In the genomic region with DNA sequence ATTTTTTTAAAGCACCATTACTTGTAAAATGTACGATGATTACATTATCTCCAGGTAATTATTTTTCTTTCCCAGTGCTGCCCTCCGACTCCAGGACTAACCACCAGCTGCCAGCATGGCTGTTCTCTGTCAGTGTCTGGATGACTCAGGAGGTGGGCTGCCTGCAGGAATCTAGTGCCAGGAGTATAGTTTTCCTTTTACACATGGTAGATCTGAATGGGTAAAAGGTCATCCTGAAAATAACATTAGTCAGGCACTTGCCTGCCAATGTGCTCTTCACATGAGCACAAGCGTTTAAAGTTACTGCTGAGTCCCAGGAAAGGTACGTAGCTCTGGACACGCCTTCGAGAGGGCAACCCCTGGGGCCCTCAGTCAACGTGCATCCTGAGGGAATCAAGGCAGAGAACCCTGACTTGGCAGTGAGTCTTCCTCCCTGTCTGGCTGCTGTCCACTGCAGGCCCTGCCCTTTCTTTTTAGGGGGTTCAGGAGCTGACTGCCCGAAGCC, we compare ENCODE assay signal across 8 cellular contexts. TPM values are rescaled to one million over a fixed set of nuclear protein-coding genes. Genes with fewer than 3 reads are reported as not detected.
DNase-seq lines count a peak whose midpoint lies in the region; ATAC-seq, FAIRE-seq and TF ChIP-seq lines count a peak whose summit lies in the region.

No MANE protein-coding gene starts in this region.

- no TSS peak for BruUV-seq in GM12878 (replicated peaks; lab: Mats Ljungman, UMichigan)

- H3K9me3 Mint-ChIP-seq in activated naive CD4-positive, alpha-beta T cell treated with anti-CD3 and anti-CD28 coated beads, Interleukin-2, amount 50 U/mL, for 24 hours: no peaks in the 10 kb centered on the region

- ATAC-seq in GM12878: no peak

- H3K27me3 ChIP-seq in GM12878 (replicated peaks in 1 of 2; ENCODE audit: control insufficient read depth in 2 of 2, insufficient read depth in 2 of 2, low read length in 1 of 2): no peaks in the 10 kb centered on the region

- no peak overlapping the region for H2AFZ ChIP-seq in GM12878 (ENCODE audit: control insufficient read depth, low read depth, low read length)

- H4K20me1 ChIP-seq in GM12878 (ENCODE audit: control insufficient read depth, insufficient read depth): no peaks in the 10 kb centered on the region

- 0 out of 4 replicates have a peak, but pooled peaks cover 0 to 3% of the 10 kb centered on the region in 2 experiments for H3K36me3 ChIP-seq in GM12878 (ENCODE audit: control insufficient read depth in 2 of 2, insufficient read depth in 2 of 2, low read length in 1 of 2)

- 95% methylated on average over 8 of the region's 8 CpGs for WGBS in GM12878 (ENCODE audit: insufficient coverage, insufficient replicate concordance, low lambda C conversion rate, missing lambda C conversion rate)

- SMC1A ChIA-PET in GM12878 (lab: Charles Lee; ENCODE audit: uncharacterized antibody, unreplicated experiment): interaction anchor here (1.3 kb wide), 1 partner anchor 11 kb away, joined by 7 read pairs; no protein-coding TSS in a partner anchor

- no peak overlapping the region for H3K9ac ChIP-seq in GM12878 (ENCODE audit: control insufficient read depth, insufficient read depth, low read length)

- H3K4me1 Mint-ChIP-seq in activated naive CD4-positive, alpha-beta T cell treated with anti-CD3 and anti-CD28 coated beads, Interleukin-2, amount 50 U/mL, for 24 hours: peaks cover 72% of the 10 kb centered on the region

- intact Hi-C loops in GM12878 (cut with micrococcal nuclease; ENCODE audit: unreplicated experiment): loop anchor here (5.0 kb wide), 1 partner anchor 165 kb away; no protein-coding TSS in a partner anchor

- no peaks in the 10 kb centered on the region for H3K27me3 Mint-ChIP-seq in activated naive CD4-positive, alpha-beta T cell treated with anti-CD3 and anti-CD28 coated beads, Interleukin-2, amount 50 U/mL, for 24 hours

- CTCF ChIA-PET in GM12878 (lab: Yijun Ruan, JAX): interaction anchor here (0.9 to 2.0 kb wide), 2 partner anchors 18 to 59 kb away, joined by 3 to 6 read pairs; no protein-coding TSS in a partner anchor

- H3K27ac Mint-ChIP-seq in activated naive CD4-positive, alpha-beta T cell treated with anti-CD3 and anti-CD28 coated beads, Interleukin-2, amount 50 U/mL, for 24 hours: peak overlapping the region; percentile 62

- 0 out of 2 replicates have a peak, but pooled peaks have one; percentile 18 for TF ChIP-seq POLR2A in GM12878 (IDR thresholded peaks at IDR 0.05; ENCODE audit: low read depth, low read length)

- H3K4me3 ChIP-seq in GM12878: 0 out of 2 replicates have a peak overlapping the region, but pooled peaks have one; percentile 81

- no peak for DNase-seq in activated naive CD4-positive, alpha-beta T cell treated with anti-CD3 and anti-CD28 coated beads, Interleukin-2, amount 50 U/mL, for 16 hours
- no peak for DNase-seq in GM12878 (ENCODE audit: low read depth, low spot score)
- DNase-seq in left kidney (ENCODE audit: low read depth, low spot score): peak; percentile 45
- DNase-seq in ureter (ENCODE audit: low spot score): peak; percentile 39
- no peak for DNase-seq in anterior cingulate cortex (lab: John Stamatoyannopoulos, UW)
- DNase-seq in OCI-M2 (lab: John Stamatoyannopoulos, UW; ENCODE audit: unreplicated experiment): no peak
- DNase-seq in UCSD-AML1 (lab: John Stamatoyannopoulos, UW; ENCODE audit: unreplicated experiment): no peak

- 0 out of 2 replicates have a peak overlapping the region, but pooled peaks have one; percentile 17 for H3K4me2 ChIP-seq in GM12878 (ENCODE audit: control insufficient read depth, insufficient read depth)

- no peak overlapping the region for H3K27ac ChIP-seq in GM12878 (ENCODE audit: control insufficient read depth, insufficient read depth)

- H3K79me2 ChIP-seq in GM12878 (ENCODE audit: control insufficient read depth, insufficient read depth, low read length): peaks cover 33% of the 10 kb centered on the region

- in situ Hi-C loops in GM12878 (cut with MboI): no loop called here

- no peak for TF ChIP-seq EP300 in GM12878 (IDR thresholded peaks at IDR 0.05; ENCODE audit: borderline replicate concordance in 1 of 2, control insufficient read depth in 1 of 2, low read depth in 2 of 2, low read length in 2 of 2)

- H3K4me1 ChIP-seq in GM12878 (ENCODE audit: control insufficient read depth, insufficient read depth, low read length): peaks cover 11% of the 10 kb centered on the region

- FAIRE-seq in GM12878 (lab: Jason Lieb, UNC): no peak

- no peaks in the 10 kb centered on the region for H3K9me3 ChIP-seq in GM12878 (replicated peaks; ENCODE audit: control insufficient read depth, insufficient read depth, low read length)

- H3K36me3 Mint-ChIP-seq in activated naive CD4-positive, alpha-beta T cell treated with anti-CD3 and anti-CD28 coated beads, Interleukin-2, amount 50 U/mL, for 24 hours: peaks cover 11% of the 10 kb centered on the region

- RAD21 ChIA-PET in GM12878 (lab: Charles Lee; ENCODE audit: unreplicated experiment): interaction anchor here (0.5 kb wide), 1 partner anchor 371 kb away, joined by 3 read pairs; no protein-coding TSS in a partner anchor

- POLR2A ChIA-PET in GM12878 (lab: Charles Lee): interaction anchor here (0.5 kb wide), 1 partner anchor 396 kb away, joined by 4 read pairs; no protein-coding TSS in a partner anchor

- TF ChIP-seq RAD21 in GM12878 (IDR thresholded peaks at IDR 0.05; ENCODE audit: insufficient read depth, low read depth, low read length): no peak

- H3K4me3 Mint-ChIP-seq in activated naive CD4-positive, alpha-beta T cell treated with anti-CD3 and anti-CD28 coated beads, Interleukin-2, amount 50 U/mL, for 24 hours: peak overlapping the region; percentile 99

- no peak for TF ChIP-seq CTCF in GM12878 (IDR thresholded peaks at IDR 0.05 in 2 of 3, conservative IDR thresholded peaks at IDR 0.05 in 1 of 3; ENCODE audit: control insufficient read depth in 2 of 3, extremely low read depth in 1 of 3, insufficient read depth in 1 of 3, low read depth in 3 of 3, low read length in 3 of 3)

TF ChIP-seq in GM12878, 131 proteins besides CTCF, POLR2A, EP300 and RAD21 (continues in another document):
- TF ChIP-seq SP1 (IDR thresholded peaks at IDR 0.05; ENCODE audit: low read depth, low read length): no peak
- TF ChIP-seq CHD1 (IDR thresholded peaks at IDR 0.05; ENCODE audit: low read depth, low read length): no peak
- TF ChIP-seq RBBP5 (conservative IDR thresholded peaks at IDR 0.05): no peak
- TF ChIP-seq KLF5 (IDR thresholded peaks at IDR 0.05; ENCODE audit: partially characterized antibody): no peak
- no peak for TF ChIP-seq MEF2A (IDR thresholded peaks at IDR 0.05; ENCODE audit: insufficient read depth, low read depth, low read length)
- no peak for TF ChIP-seq HDAC2 (IDR thresholded peaks at IDR 0.05)
- TF ChIP-seq, protein P1, sequence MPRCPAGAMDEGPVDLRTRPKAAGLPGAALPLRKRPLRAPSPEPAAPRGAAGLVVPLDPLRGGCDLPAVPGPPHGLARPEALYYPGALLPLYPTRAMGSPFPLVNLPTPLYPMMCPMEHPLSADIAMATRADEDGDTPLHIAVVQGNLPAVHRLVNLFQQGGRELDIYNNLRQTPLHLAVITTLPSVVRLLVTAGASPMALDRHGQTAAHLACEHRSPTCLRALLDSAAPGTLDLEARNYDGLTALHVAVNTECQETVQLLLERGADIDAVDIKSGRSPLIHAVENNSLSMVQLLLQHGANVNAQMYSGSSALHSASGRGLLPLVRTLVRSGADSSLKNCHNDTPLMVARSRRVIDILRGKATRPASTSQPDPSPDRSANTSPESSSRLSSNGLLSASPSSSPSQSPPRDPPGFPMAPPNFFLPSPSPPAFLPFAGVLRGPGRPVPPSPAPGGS (IDR thresholded peaks at IDR 0.05; ENCODE audit: borderline replicate concordance, insufficient read depth, low read depth, low read length, poor library complexity, severe bottlenecking): no peak
- no peak for TF ChIP-seq ZNF207 (IDR thresholded peaks at IDR 0.05; ENCODE audit: borderline replicate concordance)
- no peak for TF ChIP-seq GABPA (IDR thresholded peaks at IDR 0.05; ENCODE audit: low read depth)

RNA-seq across cellular contexts. Expression of a gene that starts 2.4 kb away (rescaled TPM):
- total RNA-seq in GM12878 (2013; cell fraction: nucleolus; rRNA removed): 28.3 and 29.2 TPM in 2 replicates
- total RNA-seq in GM12878 (2014; rRNA removed) (35.9 and 41.5 TPM in 2 replicates), GM12878 (2014; rRNA removed; fragmentation: Illumina TruSeq; extraction: Trizol) (33.6 and 34.0 TPM in 2 replicates), GM12878 (2021) (49.1 and 51.3 TPM in 2 replicates), ureter (117 TPM)
- 84.8 TPM for polyA plus RNA-seq in GM12878 (2011; ENCODE audit: low read depth)
- polyA plus RNA-seq in GM12878 (2011; rRNA removed) (184 and 225 TPM in 2 replicates), GM12878 (2014; fragmentation: Illumina TruSeq; extraction: Trizol) (58.6 and 69.7 TPM in 2 replicates), GM12878 (2014; fragmentation: Nextera tagmentation; extraction: Ambion mirVana) (100 to 1,000 TPM; 246 to 298 TPM), GM12878 (2014; rRNA removed) (54.5 and 62.3 TPM in 2 replicates), GM12878 (2016; fragmentation: Nextera tagmentation; extraction: Ambion mirVana) (100 to 1,000 TPM; 116 to 119 TPM)
- 123 and 164 TPM in 2 replicates for polyA plus RNA-seq in GM12878 (2011; cell fraction: cytosol; rRNA removed)
- 71.6 and 105 TPM in 2 replicates for polyA plus RNA-seq in GM12878 (2011; cell fraction: nucleus; rRNA removed)
- polyA plus RNA-seq in GM12878 (2012): 43.5 and 55.4 TPM in 2 replicates
- 91.6 and 112 TPM in 2 replicates for polyA minus RNA-seq in GM12878 (2011; rRNA and poly(A)+ RNA removed)
- polyA minus RNA-seq in GM12878 (2011; cell fraction: cytosol; rRNA and poly(A)+ RNA removed): 18.4 and 19.9 TPM in 2 replicates
- polyA minus RNA-seq in GM12878 (2011; cell fraction: nucleus; rRNA and poly(A)+ RNA removed): 14.9 and 18.1 TPM in 2 replicates

RNA-seq across cellular contexts. Expression of a gene that starts 7.7 kb away (rescaled TPM):
- total RNA-seq in GM12878 (2013; cell fraction: nucleolus; rRNA removed): 30.4 and 37.7 TPM in 2 replicates
- total RNA-seq in GM12878 (2014; rRNA removed) (9.1 and 9.4 TPM in 2 replicates), GM12878 (2014; rRNA removed; fragmentation: Illumina TruSeq; extraction: Trizol) (6.4 and 6.7 TPM in 2 replicates), GM12878 (2021) (7.1 and 8.4 TPM in 2 replicates), ureter (8.7 TPM)
- polyA plus RNA-seq in GM12878 (2011; ENCODE audit: low read depth): 4.8 TPM
- polyA plus RNA-seq in GM12878 (2011; rRNA removed) (12.1 and 12.9 TPM in 2 replicates), GM12878 (2014; fragmentation: Illumina TruSeq; extraction: Trizol) (8.0 and 8.3 TPM in 2 replicates), GM12878 (2014; fragmentation: Nextera tagmentation; extraction: Ambion mirVana) (1 to 10 TPM; 3.3 to 4.2 TPM), GM12878 (2014; rRNA removed) (7.1 and 7.2 TPM in 2 replicates), GM12878 (2016; fragmentation: Nextera tagmentation; extraction: Ambion mirVana) (1 to 10 TPM; 5.9 to 6.7 TPM)
- polyA plus RNA-seq in GM12878 (2011; cell fraction: cytosol; rRNA removed): 11.7 and 15.5 TPM in 2 replicates
- 16.8 and 21.8 TPM in 2 replicates for polyA plus RNA-seq in GM12878 (2011; cell fraction: nucleus; rRNA removed)
- 3.7 and 6.1 TPM in 2 replicates for polyA plus RNA-seq in GM12878 (2012)
- polyA minus RNA-seq in GM12878 (2011; rRNA and poly(A)+ RNA removed): 12.9 and 13.6 TPM in 2 replicates
- polyA minus RNA-seq in GM12878 (2011; cell fraction: cytosol; rRNA and poly(A)+ RNA removed): 2.9 and 4.1 TPM in 2 replicates
- 7.6 and 18.4 TPM in 2 replicates for polyA minus RNA-seq in GM12878 (2011; cell fraction: nucleus; rRNA and poly(A)+ RNA removed)

Comparison
In these comparisons a context has a peak if more than half of its experiments do, and no peak if none do; other contexts are left out.
1. DNase-seq: peak in left kidney (single experiment) and ureter (single experiment); none in activated naive CD4-positive, alpha-beta T cell treated with anti-CD3 and anti-CD28 coated beads, Interleukin-2, amount 50 U/mL, for 16 hours (single experiment), GM12878 (single experiment), anterior cingulate cortex (0 of 58), OCI-M2 (single experiment) and UCSD-AML1 (single experiment).